23 cellular contexts compared by ENCODE assay signal in the genomic region with DNA sequence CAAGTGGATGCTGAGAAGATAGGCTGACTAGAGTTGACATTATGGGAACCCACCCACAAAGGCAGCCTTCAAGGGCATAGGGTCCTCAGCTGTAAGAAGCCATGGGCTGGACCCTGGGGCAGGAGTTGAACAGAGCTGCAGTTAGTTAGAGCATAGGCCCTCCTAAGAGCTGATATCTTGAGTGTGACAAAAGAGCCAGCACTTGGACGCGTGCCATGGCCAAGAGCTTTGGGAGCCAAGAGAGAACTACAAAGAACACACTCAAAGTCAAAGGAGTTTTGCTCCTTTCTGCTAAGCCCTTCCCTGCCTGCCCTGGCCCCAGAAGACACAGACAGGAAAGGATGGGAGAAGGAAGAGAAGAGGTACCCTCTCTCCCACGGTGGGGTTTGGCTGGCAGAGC. TPM values are rescaled to one million over a fixed set of nuclear protein-coding genes. Genes with fewer than 3 reads are reported as not detected.
A peak's percentile ranks its signal among the peaks of the same experiment; 100 is the strongest.
DNase-seq lines count a peak whose midpoint lies in the region; ATAC-seq and TF ChIP-seq lines count a peak whose summit lies in the region.
"Had no signal": no experiment of that assay in that cellular context is flagged by ENCODE, and none has a peak within 500 bp of the region (broad histone marks: within the 10 kb centered on the region; RNA-seq: fewer than 3 reads in every experiment).

No MANE protein-coding gene starts in this region.

- CTCF ChIA-PET in WTC11 (lab: Charles Lee) (no interaction called here), HEK293T (lab: Yijun Ruan, JAX) (interaction anchor here (0.6 kb wide), 1 partner anchor 219 kb away, joined by 3 read pairs; no protein-coding TSS in a partner anchor)

- H3K4me1 Mint-ChIP-seq in nephron progenitor cell (peaks cover 6% of the 10 kb centered on the region), WTC11 (peaks cover 3% of the 10 kb centered on the region)
- H3K4me1 Mint-ChIP-seq: immature natural killer cell had no signal

- H3K27me3 Mint-ChIP-seq in nephron progenitor cell (ENCODE audit: low read depth, poor library complexity), result peaks cover 18% of the 10 kb centered on the region
- no peaks in the 10 kb centered on the region for H3K27me3 Mint-ChIP-seq in WTC11 (ENCODE audit: low read depth)

- no peak for TF ChIP-seq CTCF in nephron progenitor cell (IDR thresholded peaks at IDR 0.05)
- no peak for TF ChIP-seq CTCF in WTC11 (IDR thresholded peaks at IDR 0.05)

- H3K9me3 Mint-ChIP-seq in nephron progenitor cell (no peaks in the 10 kb centered on the region), WTC11 (no peaks in the 10 kb centered on the region)
- H3K9me3 Mint-ChIP-seq: immature natural killer cell had no signal

- POLR2A ChIA-PET in WTC11 (lab: Charles Lee), result no interaction called here
- POLR2A ChIA-PET in HEK293T (lab: Yijun Ruan, JAX), result no interaction called here

- intact Hi-C loops in Right ventricle myocardium superior (cut with DNase I), result no loop called here
- intact Hi-C loops in cardiac septum (cut with DNase I), result no loop called here

- DNase-seq in Right ventricle myocardium superior (peak; percentile 79), cardiac septum (ENCODE audit: low spot score) (no peak), globus pallidus (ENCODE audit: low spot score) (peak; percentile 34), nephron progenitor cell (no peak), WTC11 (ENCODE audit: low spot score) (no peak), NCI-H2196 (lab: John Stamatoyannopoulos, UW; ENCODE audit: unreplicated experiment) (no peak), HEK293T (ENCODE audit: extremely low spot score) (no peak)
- no peak for DNase-seq in activated CD4-positive, alpha-beta T cell treated with anti-CD3 and anti-CD28 coated beads, Interleukin-2, amount 50 U/mL, for 1 hour
- DNase-seq: ACHN; activated CD8-positive, alpha-beta T cell treated with anti-CD3 and anti-CD28 coated beads, Interleukin-2, amount 10 ng/mL, durations not matched to agents 7 days and 5 days; activated gamma-delta T cell; COR-L47; effector CD8-positive, alpha-beta T cell; foreskin fibroblast; GM23248; immature natural killer cell; KBM-7; MM.1S; NCI-H1694; NCI-H2227 treated with DMSO at 0.1 percent for 48 hours; NCI-H748 treated with DMSO at 0.1 percent for 48 hours had no signal

- no peak overlapping the region for H3K4me3 Mint-ChIP-seq in nephron progenitor cell
- H3K4me3 Mint-ChIP-seq in WTC11, result no peak overlapping the region
- H3K4me3 Mint-ChIP-seq: activated CD8-positive, alpha-beta T cell treated with anti-CD3 and anti-CD28 coated beads, Interleukin-2, amount 10 ng/mL, durations not matched to agents 7 days and 5 days; immature natural killer cell had no signal

- H3K27ac Mint-ChIP-seq in nephron progenitor cell (peak overlapping the region; percentile 16), WTC11 (no peak overlapping the region)
- H3K27ac Mint-ChIP-seq: activated CD8-positive, alpha-beta T cell treated with anti-CD3 and anti-CD28 coated beads, Interleukin-2, amount 10 ng/mL, durations not matched to agents 7 days and 5 days; immature natural killer cell had no signal

- ATAC-seq in Right ventricle myocardium superior (ENCODE audit: poor library complexity) (peak; percentile 91), WTC11 (no peak)
- ATAC-seq: activated CD4-positive, CD25-positive, alpha-beta regulatory T cell treated with anti-CD3 and anti-CD28 coated beads, Interleukin-2, amount 50 U/mL, for 24 hours; activated CD8-positive, alpha-beta T cell treated with anti-CD3 and anti-CD28 coated beads, Interleukin-2, amount 10 ng/mL, durations not matched to agents 7 days and 5 days; psoas muscle had no signal

- H3K36me3 Mint-ChIP-seq in nephron progenitor cell (ENCODE audit: low read depth) (no peaks in the 10 kb centered on the region), WTC11 (no peaks in the 10 kb centered on the region)
- H3K36me3 Mint-ChIP-seq: immature natural killer cell had no signal

TF ChIP-seq in WTC11, 78 proteins besides CTCF, POLR2A, EP300 and RAD21:
- TF ChIP-seq ZNF671 (CRISPR knock-in tag; IDR thresholded peaks at IDR 0.05) (no peak), GTF2I (CRISPR knock-in tag; conservative IDR thresholded peaks at IDR 0.05) (no peak), MYBL2 (CRISPR knock-in tag; IDR thresholded peaks at IDR 0.05) (no peak), ZNF416 (CRISPR knock-in tag; IDR thresholded peaks at IDR 0.05) (no peak), PRDM15 (CRISPR knock-in tag; IDR thresholded peaks at IDR 0.05) (no peak), FOXJ3 (CRISPR knock-in tag; IDR thresholded peaks at IDR 0.05; ENCODE audit: borderline replicate concordance) (no peak), FOXP1 (CRISPR knock-in tag; IDR thresholded peaks at IDR 0.05; ENCODE audit: borderline replicate concordance) (no peak), SOX15 (CRISPR knock-in tag; IDR thresholded peaks at IDR 0.05) (no peak), RORB (CRISPR knock-in tag; IDR thresholded peaks at IDR 0.05) (no peak), NR3C1 (CRISPR knock-in tag; conservative IDR thresholded peaks at IDR 0.05; ENCODE audit: low read depth) (no peak), CREM (CRISPR knock-in tag; IDR thresholded peaks at IDR 0.05) (no peak)

TF ChIP-seq in HEK293T, 16 proteins besides CTCF, POLR2A, EP300 and RAD21:
- no peak for TF ChIP-seq TARDBP (IDR thresholded peaks at IDR 0.05)
- TF ChIP-seq CTBP1 (IDR thresholded peaks at IDR 0.05; ENCODE audit: borderline replicate concordance), result no peak
- no peak for TF ChIP-seq FOXK2 (IDR thresholded peaks at IDR 0.05)
- TF ChIP-seq LEF1 (IDR thresholded peaks at IDR 0.05; ENCODE audit: borderline replicate concordance), result no peak
- no peak for TF ChIP-seq BHLHE40 (IDR thresholded peaks at IDR 0.05; ENCODE audit: borderline replicate concordance)
- no peak for TF ChIP-seq FOXA1 (IDR thresholded peaks at IDR 0.05)
- no peak for TF ChIP-seq SUZ12 (IDR thresholded peaks at IDR 0.05)
- no peak for TF ChIP-seq L3MBTL2 (conservative IDR thresholded peaks at IDR 0.05)
- no peak for TF ChIP-seq ELF4 (IDR thresholded peaks at IDR 0.05)
- no peak for TF ChIP-seq PKNOX1 (IDR thresholded peaks at IDR 0.05)
- TF ChIP-seq ARNT (IDR thresholded peaks at IDR 0.05), result no peak
- TF ChIP-seq NFRKB (IDR thresholded peaks at IDR 0.05), result no peak
- no peak for TF ChIP-seq FOXM1 (IDR thresholded peaks at IDR 0.05; ENCODE audit: borderline replicate concordance)
- no peak for TF ChIP-seq ZNF384 (IDR thresholded peaks at IDR 0.05)
- TF ChIP-seq SP1 (IDR thresholded peaks at IDR 0.05), result no peak

RNA-seq across cellular contexts. Expression of gene AGAP1, which starts 29.9 kb away (rescaled TPM):
- total RNA-seq in Right ventricle myocardium superior (25.4 TPM), cardiac septum (18.7 TPM), WTC11 (2021) (46.2 to 49.3 TPM (median 49.1 TPM) in 3 replicates)

Comparison
In these comparisons a context has a peak if more than half of its experiments do, and no peak if none do; other contexts are left out.
1. DNase-seq: peak in Right ventricle myocardium superior (single experiment) and globus pallidus (single experiment); none in cardiac septum (single experiment), nephron progenitor cell (single experiment), WTC11 (single experiment), activated CD4-positive, alpha-beta T cell treated with anti-CD3 and anti-CD28 coated beads, Interleukin-2, amount 50 U/mL, for 1 hour (single experiment), NCI-H2196 (single experiment) and HEK293T (single experiment).